ENCODE assay signal across 12 cellular contexts in genomic region chr3:52982839-52983238, GRCh38.
DNase-seq lines count a peak whose midpoint lies in the region; ATAC-seq, FAIRE-seq and TF ChIP-seq lines count a peak whose summit lies in the region.
"Had no signal": no experiment of that assay in that cellular context is flagged by ENCODE, and none has a peak within 500 bp of the region (broad histone marks: within the 10 kb centered on the region; RNA-seq: fewer than 3 reads in every experiment).

No MANE protein-coding gene starts in this region.

- H3K4me3 ChIP-seq in right lobe of liver = no peak overlapping the region

- TF ChIP-seq POLR2A in GM12892 (IDR thresholded peaks at IDR 0.05; ENCODE audit: low read depth, low read length) (no peak), right lobe of liver (IDR thresholded peaks at IDR 0.05) (no peak)

- ATAC-seq in GM21367 (IDR thresholded peaks at IDR 0.05; ENCODE audit: unreplicated experiment) = peak; percentile 23
- peak; percentile 28 for ATAC-seq in HG03342 (IDR thresholded peaks at IDR 0.05; ENCODE audit: unreplicated experiment)
- ATAC-seq in Right ventricle myocardium superior (ENCODE audit: poor library complexity) = no peak
- no peak for ATAC-seq in right lobe of liver

- no peaks in the 10 kb centered on the region for H3K9me3 ChIP-seq in right lobe of liver

- peaks cover 22% of the 10 kb centered on the region for H3K36me3 Mint-ChIP-seq in activated naive CD8-positive, alpha-beta T cell treated with anti-CD3 and anti-CD28 coated beads for 36 hours

- no peaks in the 10 kb centered on the region for H3K36me3 ChIP-seq in right lobe of liver

- no peaks in the 10 kb centered on the region for H3K27me3 Mint-ChIP-seq in activated naive CD8-positive, alpha-beta T cell treated with anti-CD3 and anti-CD28 coated beads for 36 hours

- WGBS in right lobe of liver (ENCODE audit: insufficient coverage, low coverage, low lambda C conversion rate, missing lambda C conversion rate) = 70% methylated on average over 2 of the region's 2 CpGs

- H3K4me1 ChIP-seq in right lobe of liver = no peaks in the 10 kb centered on the region

- peak overlapping the region; percentile 5 for H3K4me3 Mint-ChIP-seq in activated naive CD8-positive, alpha-beta T cell treated with anti-CD3 and anti-CD28 coated beads for 36 hours

- intact Hi-C loops in Right ventricle myocardium superior (cut with DNase I) = no loop called here
- intact Hi-C loops in right lobe of liver (cut with DNase I) = no loop called here

- peak overlapping the region; percentile 95 for H3K27ac Mint-ChIP-seq in activated naive CD8-positive, alpha-beta T cell treated with anti-CD3 and anti-CD28 coated beads for 36 hours

- TF ChIP-seq CTCF in right lobe of liver (IDR thresholded peaks at IDR 0.05) = no peak

- H3K27ac ChIP-seq in right lobe of liver = no peak overlapping the region

- FAIRE-seq in GM12892 (lab: Jason Lieb, UNC) (peak; percentile 86), RCC 7860 (lab: Jason Lieb, UNC) (no peak)
- FAIRE-seq: astrocyte had no signal

- peaks cover 44% of the 10 kb centered on the region for H3K4me1 Mint-ChIP-seq in activated naive CD8-positive, alpha-beta T cell treated with anti-CD3 and anti-CD28 coated beads for 36 hours

- peaks cover 4% of the 10 kb centered on the region for H3K9me3 Mint-ChIP-seq in activated naive CD8-positive, alpha-beta T cell treated with anti-CD3 and anti-CD28 coated beads for 36 hours

- H3K27me3 ChIP-seq in right lobe of liver = no peaks in the 10 kb centered on the region

- no peak for DNase-seq in GM12892 (ENCODE audit: insufficient read length)
- DNase-seq in activated naive CD8-positive, alpha-beta T cell treated with anti-CD3 and anti-CD28 coated beads for 36 hours = peak; percentile 10
- DNase-seq in RCC 7860 (ENCODE audit: low spot score) = no peak
- no peak for DNase-seq in Right ventricle myocardium superior
- no peak for DNase-seq in right lobe of liver
- DNase-seq in NCI-H187 treated with DMSO at 0.1 percent for 48 hours (lab: John Stamatoyannopoulos, UW) = no peak
- DNase-seq: DMS79 treated with DMSO at 0.1 percent for 48 hours, H7, NCI-H1092 treated with DMSO at 0.1 percent for 48 hours had no signal

Comparison
In these comparisons a context has a peak if more than half of its experiments do, and no peak if none do; other contexts are left out.
1. ATAC-seq: peak in GM21367 (single experiment) and HG03342 (single experiment); none in Right ventricle myocardium superior (single experiment) and right lobe of liver (0 of 4).